31 cellular contexts compared by ENCODE assay signal in genomic region chr1:248114890-248115289, GRCh38. TPM values are rescaled to one million over a fixed set of nuclear protein-coding genes. Genes with fewer than 3 reads are reported as not detected.
"Had no signal": no experiment of that assay in that cellular context is flagged by ENCODE, and none has a peak within 500 bp of the region (broad histone marks: within the 10 kb centered on the region; RNA-seq: fewer than 3 reads in every experiment).

No MANE protein-coding gene starts in this region.

- H3K27me3 Mint-ChIP-seq: activated CD8-positive, alpha-beta T cell treated with anti-CD3 and anti-CD28 coated beads for 36 hours; activated naive CD4-positive, alpha-beta T cell treated with anti-CD3 and anti-CD28 coated beads, Interleukin-2, amount 50 U/mL, for 24 hours; activated naive CD8-positive, alpha-beta T cell treated with anti-CD3 and anti-CD28 coated beads, Interleukin-2, amount 50 U/mL, for 24 hours; activated T-helper 17 cell treated with anti-CD3 and anti-CD28 coated beads, Interleukin-2, amount 50 U/mL, for 72 hours; stimulated activated memory B cell treated with anti-CD40 and anti-IgM and Interleukin-4, amounts not matched to agents 10 μg/mL and 1 μg/mL and 100 μg/mL, for 72 hours; stimulated activated naive CD8-positive, alpha-beta T cell treated with anti-CD3 and anti-CD28 coated beads, Interleukin-15, amount 100 ng/mL, for 72 hours; type B pancreatic cell had no signal

- H3K4me3 ChIP-seq: esophagus muscularis mucosa, gastrocnemius medialis, left lung, lower lobe of right lung, neural progenitor cell, psoas muscle, sigmoid colon, uterus had no signal

- H3K4me1 ChIP-seq: esophagus muscularis mucosa, gastrocnemius medialis, left lung, lower lobe of right lung, neural progenitor cell, parathyroid adenoma, psoas muscle, sigmoid colon, uterus had no signal

- H3K4me3 Mint-ChIP-seq: activated CD8-positive, alpha-beta T cell treated with anti-CD3 and anti-CD28 coated beads for 36 hours; activated naive CD4-positive, alpha-beta T cell treated with anti-CD3 and anti-CD28 coated beads, Interleukin-2, amount 50 U/mL, for 24 hours; activated naive CD8-positive, alpha-beta T cell treated with anti-CD3 and anti-CD28 coated beads, Interleukin-2, amount 50 U/mL, for 24 hours; activated T-cell treated with anti-CD3 and anti-CD28 coated beads, Interleukin-2, amount 50 U/mL, for 4 hours; activated T-helper 17 cell treated with anti-CD3 and anti-CD28 coated beads, Interleukin-2, amount 50 U/mL, for 72 hours; natural killer cell; neural progenitor cell; stimulated activated memory B cell treated with anti-CD40 and anti-IgM and Interleukin-4, amounts not matched to agents 10 μg/mL and 1 μg/mL and 100 μg/mL, for 72 hours; stimulated activated naive CD8-positive, alpha-beta T cell treated with anti-CD3 and anti-CD28 coated beads, Interleukin-15, amount 100 ng/mL, for 72 hours; type B pancreatic cell; WTC11 had no signal

- H3K27ac ChIP-seq: esophagus muscularis mucosa, gastrocnemius medialis, left lung, lower lobe of right lung, neural progenitor cell, parathyroid adenoma, psoas muscle, sigmoid colon, uterus had no signal

- H3K4me1 Mint-ChIP-seq: activated naive CD4-positive, alpha-beta T cell treated with anti-CD3 and anti-CD28 coated beads, Interleukin-2, amount 50 U/mL, for 24 hours; activated naive CD8-positive, alpha-beta T cell treated with anti-CD3 and anti-CD28 coated beads, Interleukin-2, amount 50 U/mL, for 24 hours; activated T-helper 17 cell treated with anti-CD3 and anti-CD28 coated beads, Interleukin-2, amount 50 U/mL, for 72 hours; natural killer cell; neural progenitor cell; stimulated activated memory B cell treated with anti-CD40 and anti-IgM and Interleukin-4, amounts not matched to agents 10 μg/mL and 1 μg/mL and 100 μg/mL, for 72 hours; stimulated activated naive CD8-positive, alpha-beta T cell treated with anti-CD3 and anti-CD28 coated beads, Interleukin-15, amount 100 ng/mL, for 72 hours; WTC11 had no signal

- H3K27me3 ChIP-seq: esophagus muscularis mucosa, gastrocnemius medialis, left lung, neural progenitor cell, sigmoid colon, uterus had no signal

- H3K36me3 Mint-ChIP-seq: neural progenitor cell, type B pancreatic cell had no signal

- H3K27ac Mint-ChIP-seq: activated CD8-positive, alpha-beta T cell treated with anti-CD3 and anti-CD28 coated beads for 36 hours; activated naive CD4-positive, alpha-beta T cell treated with anti-CD3 and anti-CD28 coated beads, Interleukin-2, amount 50 U/mL, for 24 hours; activated naive CD8-positive, alpha-beta T cell treated with anti-CD3 and anti-CD28 coated beads, Interleukin-2, amount 50 U/mL, for 24 hours; activated T-helper 17 cell treated with anti-CD3 and anti-CD28 coated beads, Interleukin-2, amount 50 U/mL, for 72 hours; natural killer cell; neural progenitor cell; stimulated activated memory B cell treated with anti-CD40 and anti-IgM and Interleukin-4, amounts not matched to agents 10 μg/mL and 1 μg/mL and 100 μg/mL, for 72 hours; stimulated activated naive CD8-positive, alpha-beta T cell treated with anti-CD3 and anti-CD28 coated beads, Interleukin-15, amount 100 ng/mL, for 72 hours; type B pancreatic cell; WTC11 had no signal

- DNase-seq: activated CD4-positive, alpha-beta T cell treated with anti-CD3 and anti-CD28 coated beads, Interleukin-2, amount 50 U/mL, for 1 hour; activated CD8-positive, alpha-beta T cell treated with anti-CD3 and anti-CD28 coated beads for 36 hours; activated gamma-delta T cell treated with Interleukin-2 at 50 U/mL for 16 hours; activated naive CD8-positive, alpha-beta T cell treated with anti-CD3 and anti-CD28 coated beads, Interleukin-2, amount 50 U/mL, for 24 hours; activated T-cell treated with anti-CD3 and anti-CD28 coated beads, Interleukin-2, amount 50 U/mL, for 4 hours; amygdala; central memory CD4-positive, alpha-beta T cell; gastrocnemius medialis; glutamatergic neuron; lower lobe of right lung; mesendoderm; natural killer cell; occipital lobe; psoas muscle; sigmoid colon; small intestine; stimulated activated CD4-positive, alpha-beta T cell treated with anti-CD3 and anti-CD28 coated beads, Interleukin-4, amount 100 ng/mL, for 24 hours; stimulated activated CD8-positive, alpha-beta memory T cell treated with anti-CD3 and anti-CD28 coated beads, Interleukin-4, amount 100 ng/mL, for 48 hours; stimulated activated naive CD8-positive, alpha-beta T cell treated with anti-CD3 and anti-CD28 coated beads, Interleukin-15, amount 100 ng/mL, for 72 hours; substantia nigra; uterus had no signal

- ATAC-seq: activated CD8-positive, alpha-beta T cell treated with anti-CD3 and anti-CD28 coated beads for 36 hours; activated naive CD8-positive, alpha-beta T cell treated with anti-CD3 and anti-CD28 coated beads, Interleukin-2, amount 50 U/mL, for 24 hours; activated T-cell treated with anti-CD3 and anti-CD28 coated beads, Interleukin-2, amount 50 U/mL, for 4 hours; activated T-helper 17 cell treated with anti-CD3 and anti-CD28 coated beads, Interleukin-2, amount 50 U/mL, for 72 hours; gastrocnemius medialis; left lung; lower lobe of right lung; natural killer cell; psoas muscle; stimulated activated memory B cell treated with anti-CD40 and anti-IgM and Interleukin-4, amounts not matched to agents 10 μg/mL and 1 μg/mL and 100 μg/mL, for 72 hours; stimulated activated naive CD8-positive, alpha-beta T cell treated with anti-CD3 and anti-CD28 coated beads, Interleukin-15, amount 100 ng/mL, for 72 hours; WTC11 had no signal

- H3K36me3 ChIP-seq: esophagus muscularis mucosa, gastrocnemius medialis, left lung, lower lobe of right lung, neural progenitor cell, sigmoid colon, uterus had no signal

- H3K9me3 ChIP-seq: gastrocnemius medialis had no signal

RNA-seq across cellular contexts. Expression of gene OR2L13, which starts 19.9 kb away (rescaled TPM):
- total RNA-seq: activated CD8-positive, alpha-beta T cell treated with anti-CD3 and anti-CD28 coated beads for 36 hours; activated T-cell treated with anti-CD3 and anti-CD28 coated beads, Interleukin-2, amount 50 U/mL, for 4 hours; activated T-helper 17 cell treated with anti-CD3 and anti-CD28 coated beads, Interleukin-2, amount 50 U/mL, for 72 hours; esophagus muscularis mucosa; gastrocnemius medialis; left lung; lower lobe of right lung; psoas muscle; sigmoid colon; WTC11 had no signal

RNA-seq across cellular contexts. Expression of gene OR2M5, which starts 30.1 kb away (rescaled TPM):
- total RNA-seq: activated CD8-positive, alpha-beta T cell treated with anti-CD3 and anti-CD28 coated beads for 36 hours; activated T-cell treated with anti-CD3 and anti-CD28 coated beads, Interleukin-2, amount 50 U/mL, for 4 hours; activated T-helper 17 cell treated with anti-CD3 and anti-CD28 coated beads, Interleukin-2, amount 50 U/mL, for 72 hours; esophagus muscularis mucosa; gastrocnemius medialis; left lung; lower lobe of right lung; mononuclear cell; natural killer cell; occipital lobe; psoas muscle; sigmoid colon; uterus; WTC11 had no signal

RNA-seq across cellular contexts. Expression of gene OR2M2, which starts 59.7 kb away (rescaled TPM):
- total RNA-seq: activated CD8-positive, alpha-beta T cell treated with anti-CD3 and anti-CD28 coated beads for 36 hours; activated T-cell treated with anti-CD3 and anti-CD28 coated beads, Interleukin-2, amount 50 U/mL, for 4 hours; activated T-helper 17 cell treated with anti-CD3 and anti-CD28 coated beads, Interleukin-2, amount 50 U/mL, for 72 hours; esophagus muscularis mucosa; gastrocnemius medialis; left lung; lower lobe of right lung; natural killer cell; occipital lobe; psoas muscle; uterus; WTC11 had no signal
